In genomic region chr3:127034195-127034989, GRCh38 we compare ENCODE assay signal across 23 cellular contexts. TPM values are rescaled to one million over a fixed set of nuclear protein-coding genes. Genes with fewer than 3 reads are reported as not detected.
DNase-seq lines count a peak whose midpoint lies in the region; ATAC-seq and TF ChIP-seq lines count a peak whose summit lies in the region.
"Had no signal": no experiment of that assay in that cellular context is flagged by ENCODE, and none has a peak within 500 bp of the region (broad histone marks: within the 10 kb centered on the region; RNA-seq: fewer than 3 reads in every experiment).

No MANE protein-coding gene starts in this region.

- no peak overlapping the region for H2AFZ ChIP-seq in smooth muscle cell (ENCODE audit: low read depth)

- no peak for TF ChIP-seq POLR2A in prostate gland (IDR thresholded peaks at IDR 0.05)

- peaks cover 5% of the 10 kb centered on the region for H3K27me3 Mint-ChIP-seq in dendritic cell treated with granulocyte-macrophage colony-stimulating factor and Interleukin-4, amounts not matched to agents 40 ng/mL and 50 ng/mL, for 4 days
- H3K27me3 Mint-ChIP-seq: activated naive CD8-positive, alpha-beta T cell treated with anti-CD3 and anti-CD28 coated beads, Interleukin-2, amount 10 ng/mL, durations not matched to agents 7 days and 5 days had no signal

- H3K9ac ChIP-seq in smooth muscle cell (ENCODE audit: low read depth): no peak overlapping the region
- H3K9ac ChIP-seq: SK-N-SH had no signal

- H3K27ac ChIP-seq in RWPE1 (peak overlapping the region; percentile 84), smooth muscle cell (ENCODE audit: low read depth) (peak overlapping the region; percentile 11), prostate gland (no peak overlapping the region)

- H3K4me3 ChIP-seq in mucosa of descending colon (no peak overlapping the region), smooth muscle cell (no peak overlapping the region), prostate gland (no peak overlapping the region)
- H3K4me3 ChIP-seq: skin epidermis had no signal

- DNase-seq in RWPE1 (ENCODE audit: low spot score) (no peak), mucosa of descending colon (peak in 2 of 3 donors; percentile 31 to 48), smooth muscle cell (lab: John Stamatoyannopoulos, UW; ENCODE audit: unreplicated experiment) (no peak), GF-D8 (lab: John Stamatoyannopoulos, UW) (no peak), NAMALWA (ENCODE audit: low spot score) (no peak), prostate gland (ENCODE audit: low spot score) (no peak)
- DNase-seq: activated CD4-positive, alpha-beta T cell treated with anti-CD3 and anti-CD28 coated beads for 4 hours; activated effector memory CD4-positive, alpha-beta T cell treated with anti-CD3 and anti-CD28 coated beads, Interleukin-2, amount 50 U/mL, for 16 hours; activated naive CD8-positive, alpha-beta T cell treated with anti-CD3 and anti-CD28 coated beads, Interleukin-2, amount 10 ng/mL, durations not matched to agents 7 days and 5 days; activated T-cell treated with anti-CD3 and anti-CD28 coated beads, Interleukin-2, amount 50 U/mL, for 1 hour; Calu3; DMS79 treated with DMSO at 0.1 percent for 48 hours; H9; MM.1S; NCI-H1417 treated with DMSO at 0.1 percent for 48 hours; NCI-H2107; NCI-H82; SK-N-SH; stimulated activated CD4-positive, alpha-beta T cell treated with anti-CD3 and anti-CD28 coated beads, Interleukin-1b, Interleukin-23, amount 100 ng/mL, for 48 hours; T-helper 17 cell had no signal

- H3K27ac Mint-ChIP-seq in dendritic cell treated with granulocyte-macrophage colony-stimulating factor and Interleukin-4, amounts not matched to agents 40 ng/mL and 50 ng/mL, for 4 days: peak overlapping the region; percentile 66
- H3K27ac Mint-ChIP-seq: activated naive CD8-positive, alpha-beta T cell treated with anti-CD3 and anti-CD28 coated beads, Interleukin-2, amount 10 ng/mL, durations not matched to agents 7 days and 5 days; T-helper 17 cell had no signal

- H3F3A ChIP-seq in smooth muscle cell (ENCODE audit: low read depth): no peaks in the 10 kb centered on the region

- H3K36me3 ChIP-seq in mucosa of descending colon (ENCODE audit: low read depth) (no peaks in the 10 kb centered on the region), smooth muscle cell (ENCODE audit: low read depth) (no peaks in the 10 kb centered on the region), prostate gland (peaks cover 6 to 10% of the 10 kb centered on the region in 2 donors)

- CTCF ChIA-PET in RWPE1 (lab: Yijun Ruan, JAX): interaction anchor here (0.6 kb wide), 1 partner anchor 274 kb away, joined by 3 read pairs; no protein-coding TSS in a partner anchor

- intact Hi-C loops in dendritic cell treated with granulocyte-macrophage colony-stimulating factor and Interleukin-4, amounts not matched to agents 40 ng/mL and 50 ng/mL, for 4 days (cut with micrococcal nuclease): no loop called here
- intact Hi-C loops in mucosa of descending colon (cut with DNase I, micrococcal nuclease) (no loop called here), prostate gland (cut with DNase I) (no loop called here)

- ATAC-seq in mucosa of descending colon: no peak
- ATAC-seq: T-helper 17 cell had no signal

- no peak for TF ChIP-seq CTCF in RWPE1 (conservative IDR thresholded peaks at IDR 0.05; ENCODE audit: low read depth)
- TF ChIP-seq CTCF in mucosa of descending colon (IDR thresholded peaks at IDR 0.05): no peak
- TF ChIP-seq CTCF in smooth muscle cell (IDR thresholded peaks at IDR 0.05; ENCODE audit: borderline replicate concordance, insufficient read depth, poor library complexity, severe bottlenecking): no peak
- TF ChIP-seq CTCF in prostate gland (IDR thresholded peaks at IDR 0.05): no peak

- H3K79me2 ChIP-seq in smooth muscle cell (ENCODE audit: low read depth): no peaks in the 10 kb centered on the region

- no peaks in the 10 kb centered on the region for H3K27me3 ChIP-seq in smooth muscle cell (ENCODE audit: low read depth)
- H3K27me3 ChIP-seq in prostate gland (replicated peaks; ENCODE audit: insufficient read depth): no peaks in the 10 kb centered on the region

- WGBS in smooth muscle cell (ENCODE audit: low lambda C conversion rate): 96% methylated on average over 29 of the region's 30 CpGs
- WGBS in prostate gland: 92% methylated on average over 25 of the region's 30 CpGs

- H3K9me3 Mint-ChIP-seq in dendritic cell treated with granulocyte-macrophage colony-stimulating factor and Interleukin-4, amounts not matched to agents 40 ng/mL and 50 ng/mL, for 4 days: no peaks in the 10 kb centered on the region
- H3K9me3 Mint-ChIP-seq: activated naive CD8-positive, alpha-beta T cell treated with anti-CD3 and anti-CD28 coated beads, Interleukin-2, amount 10 ng/mL, durations not matched to agents 7 days and 5 days; CD14-positive monocyte; H9 had no signal

- H3K4me1 ChIP-seq in mucosa of descending colon (ENCODE audit: low read depth) (peaks cover 29% of the 10 kb centered on the region), smooth muscle cell (ENCODE audit: low read depth) (no peaks in the 10 kb centered on the region), prostate gland (replicated peaks) (no peaks in the 10 kb centered on the region)

- H3K4me2 ChIP-seq in smooth muscle cell: no peak overlapping the region
- H3K4me2 ChIP-seq: SK-N-SH had no signal

- H3K9me3 ChIP-seq in mucosa of descending colon: no peaks in the 10 kb centered on the region
- H3K9me3 ChIP-seq in smooth muscle cell (replicated peaks; ENCODE audit: low read depth): no peaks in the 10 kb centered on the region
- H3K9me3 ChIP-seq in prostate gland: no peaks in the 10 kb centered on the region
- H3K9me3 ChIP-seq: SK-N-SH had no signal

- POLR2A ChIA-PET in RWPE1 (lab: Yijun Ruan, JAX; ENCODE audit: low non-redundant PET): no interaction called here

- peaks cover 57% of the 10 kb centered on the region for H3K36me3 Mint-ChIP-seq in dendritic cell treated with granulocyte-macrophage colony-stimulating factor and Interleukin-4, amounts not matched to agents 40 ng/mL and 50 ng/mL, for 4 days (ENCODE audit: low read depth)
- H3K36me3 Mint-ChIP-seq: activated naive CD8-positive, alpha-beta T cell treated with anti-CD3 and anti-CD28 coated beads, Interleukin-2, amount 10 ng/mL, durations not matched to agents 7 days and 5 days; CD14-positive monocyte had no signal

- H4K20me1 ChIP-seq in smooth muscle cell (ENCODE audit: low read depth): no peaks in the 10 kb centered on the region

- H3K4me1 Mint-ChIP-seq in dendritic cell treated with granulocyte-macrophage colony-stimulating factor and Interleukin-4, amounts not matched to agents 40 ng/mL and 50 ng/mL, for 4 days (ENCODE audit: low read depth): peaks cover 37% of the 10 kb centered on the region
- H3K4me1 Mint-ChIP-seq: activated naive CD8-positive, alpha-beta T cell treated with anti-CD3 and anti-CD28 coated beads, Interleukin-2, amount 10 ng/mL, durations not matched to agents 7 days and 5 days; CD14-positive monocyte; H9 had no signal

- no peak overlapping the region for H3K4me3 Mint-ChIP-seq in dendritic cell treated with granulocyte-macrophage colony-stimulating factor and Interleukin-4, amounts not matched to agents 40 ng/mL and 50 ng/mL, for 4 days
- H3K4me3 Mint-ChIP-seq: activated naive CD8-positive, alpha-beta T cell treated with anti-CD3 and anti-CD28 coated beads, Interleukin-2, amount 10 ng/mL, durations not matched to agents 7 days and 5 days; CD14-positive monocyte; T-helper 17 cell had no signal

RNA-seq across cellular contexts. Expression of gene PLXNA1, which starts 51.5 kb away (rescaled TPM):
- total RNA-seq in mucosa of descending colon (10 to 100 TPM; 11.8 to 19.3 (median 12.7) TPM), smooth muscle cell (50.8 and 57.1 TPM in 2 replicates), prostate gland (10 to 100 TPM; 17.0 to 49.5 TPM)
- polyA plus RNA-seq in smooth muscle cell: 37.9 and 40.7 TPM in 2 replicates
- polyA plus RNA-seq: CD14-positive monocyte had no signal

Comparison
In these comparisons a context has a peak if more than half of its experiments do, and no peak if none do; other contexts are left out.
1. DNase-seq: peak in mucosa of descending colon (2 of 3); none in RWPE1 (single experiment), smooth muscle cell (single experiment), GF-D8 (single experiment), NAMALWA (single experiment) and prostate gland (single experiment).
2. H3K27ac ChIP-seq: peak in RWPE1 (single experiment) and smooth muscle cell (single experiment); none in prostate gland (0 of 2).